19 cellular contexts compared by ENCODE assay signal in genomic region chrX:11589573-11590110, GRCh38.
"Had no signal": no experiment of that assay in that cellular context is flagged by ENCODE, and none has a peak within 500 bp of the region (broad histone marks: within the 10 kb centered on the region; RNA-seq: fewer than 3 reads in every experiment).

No MANE protein-coding gene starts in this region.

- H3K9me3 ChIP-seq: ascending aorta, gastroesophageal sphincter, sigmoid colon, testis, upper lobe of right lung had no signal

- H3K4me1 Mint-ChIP-seq: neural crest cell had no signal

- H3K27me3 ChIP-seq: ascending aorta, gastroesophageal sphincter, ovary, sigmoid colon, stomach, testis, upper lobe of right lung had no signal

- H3K27ac ChIP-seq: ascending aorta, dorsolateral prefrontal cortex, gastroesophageal sphincter, ovary, stomach, testis, upper lobe of right lung had no signal

- H3K4me1 ChIP-seq: ascending aorta, gastroesophageal sphincter, sigmoid colon, stomach, testis, upper lobe of right lung had no signal

- H3K27ac Mint-ChIP-seq: activated T-cell treated with anti-CD3 and anti-CD28 coated beads, Interleukin-2, amount 50 U/mL, for 72 hours; endodermal cell; memory B cell; T-helper 17 cell; WTC11 had no signal

- ATAC-seq: activated T-cell treated with anti-CD3 and anti-CD28 coated beads, Interleukin-2, amount 50 U/mL, for 72 hours; gastroesophageal sphincter; left ventricle myocardium superior; T-helper 17 cell; upper lobe of right lung; WTC11 had no signal

- H3K4me3 ChIP-seq: dorsolateral prefrontal cortex, gastroesophageal sphincter, ovary, sigmoid colon, stomach, testis, upper lobe of right lung had no signal

- H3K9me3 Mint-ChIP-seq: activated T-cell treated with anti-CD3 and anti-CD28 coated beads, Interleukin-2, amount 50 U/mL, for 72 hours; memory B cell; WTC11 had no signal

- DNase-seq: activated CD4-positive, alpha-beta T cell treated with anti-CD3 and anti-CD28 coated beads for 48 hours; activated CD8-positive, alpha-beta memory T cell treated with anti-CD3 and anti-CD28 coated beads, Interleukin-2, amount 50 U/mL, for 48 hours; activated gamma-delta T cell treated with Interleukin-2 at 50 U/mL for 16 hours; activated T-cell treated with anti-CD3 and anti-CD28 coated beads, Interleukin-2, amount 50 U/mL, for 72 hours; dorsolateral prefrontal cortex; endodermal cell; left ventricle myocardium superior; ovary; sigmoid colon; stimulated activated CD4-positive, alpha-beta T cell treated with anti-CD3 and anti-CD28 coated beads, Interleukin-2, amount 100 ng/mL, for 24 hours; stomach; T-helper 17 cell; testis; upper lobe of right lung had no signal

- H3K36me3 ChIP-seq: ascending aorta, gastroesophageal sphincter, ovary, sigmoid colon, stomach, upper lobe of right lung had no signal

- H3K4me3 Mint-ChIP-seq: activated T-cell treated with anti-CD3 and anti-CD28 coated beads, Interleukin-2, amount 50 U/mL, for 72 hours; endodermal cell; memory B cell; neural crest cell; T-helper 17 cell; WTC11 had no signal

- H3K36me3 Mint-ChIP-seq: memory B cell, WTC11 had no signal
